In genomic region chr9:76044420-76044819, GRCh38 we compare ENCODE assay signal across 24 cellular contexts.
DNase-seq lines count a peak whose midpoint lies in the region; ATAC-seq and TF ChIP-seq lines count a peak whose summit lies in the region.
"Had no signal": no experiment of that assay in that cellular context is flagged by ENCODE, and none has a peak within 500 bp of the region (broad histone marks: within the 10 kb centered on the region; RNA-seq: fewer than 3 reads in every experiment).

No MANE protein-coding gene starts in this region.

- H3K36me3 ChIP-seq in HEK293 (ENCODE audit: control insufficient read depth in 2 of 2, insufficient read depth in 1 of 2, low read length in 2 of 2) (no peaks in the 10 kb centered on the region), brain microvascular endothelial cell (replicated peaks) (no peaks in the 10 kb centered on the region), left lung (no peaks in the 10 kb centered on the region), uterus (no peaks in the 10 kb centered on the region), PC-9 (ENCODE audit: low read depth) (no peaks in the 10 kb centered on the region)
- H3K36me3 ChIP-seq: esophagus squamous epithelium, neutrophil, suprapubic skin had no signal

- POLR2A ChIA-PET in HEK293 (lab: Yijun Ruan, JAX): no interaction called here
- POLR2A ChIA-PET in PC-9 (lab: Charles Lee; ENCODE audit: unreplicated experiment): interaction anchor here (0.5 to 0.6 kb wide), 2 partner anchors 18 to 1562 kb away, joined by 3 read pairs; no protein-coding TSS in a partner anchor

- peak; percentile 3 for DNase-seq in brain microvascular endothelial cell
- no peak for DNase-seq in left lung
- DNase-seq in Calu3: no peak
- DNase-seq in uterus: no peak
- no peak for DNase-seq in PC-9
- DNase-seq in stimulated activated naive CD8-positive, alpha-beta T cell treated with anti-CD3 and anti-CD28 coated beads, Interleukin-15, Interleukin-2, amounts not matched to agents 100 U/mL and 50 U/mL, for 24 hours: no peak
- DNase-seq: activated CD4-positive, alpha-beta T cell treated with anti-CD3 and anti-CD28 coated beads for 36 hours; activated CD8-positive, alpha-beta memory T cell treated with anti-CD3 and anti-CD28 coated beads for 24 hours; activated gamma-delta T cell; activated T-cell treated with anti-CD3 and anti-CD28 coated beads, Interleukin-2, amount 50 U/mL, for 1 hour; esophagus squamous epithelium; glutamatergic neuron; left colon; mesendoderm; NCI-H1092; NCI-H187; NCI-H526; stimulated activated CD4-positive, alpha-beta T cell treated with anti-CD3 and anti-CD28 coated beads, Interleukin-2, amount 100 ng/mL, for 24 hours; T-cell had no signal

- no peaks in the 10 kb centered on the region for H3K79me2 ChIP-seq in PC-9 (ENCODE audit: low read depth)

- H3F3A ChIP-seq in PC-9 (ENCODE audit: insufficient read depth, low read depth): no peaks in the 10 kb centered on the region

- H3K27ac Mint-ChIP-seq in Calu3 (ENCODE audit: unreplicated experiment): no peak overlapping the region
- H3K27ac Mint-ChIP-seq: activated CD4-positive, alpha-beta T cell treated with anti-CD3 and anti-CD28 coated beads for 36 hours; T-cell had no signal

- no peaks in the 10 kb centered on the region for H3K9me3 ChIP-seq in HEK293 (ENCODE audit: control insufficient read depth, insufficient read depth, low read depth, low read length)
- H3K9me3 ChIP-seq in left lung: no peaks in the 10 kb centered on the region
- H3K9me3 ChIP-seq in uterus: no peaks in the 10 kb centered on the region
- no peaks in the 10 kb centered on the region for H3K9me3 ChIP-seq in PC-9 (ENCODE audit: insufficient read depth, low read depth)
- H3K9me3 ChIP-seq: esophagus squamous epithelium, neutrophil, suprapubic skin had no signal

- peaks cover 4% of the 10 kb centered on the region for H3K36me3 Mint-ChIP-seq in Calu3 (ENCODE audit: insufficient read depth, unreplicated experiment)

- no peaks in the 10 kb centered on the region for H3K9me3 Mint-ChIP-seq in Calu3 (ENCODE audit: low read depth, unreplicated experiment)
- H3K9me3 Mint-ChIP-seq: T-cell had no signal

- H3K4me2 ChIP-seq in PC-9: no peak overlapping the region
- H3K4me2 ChIP-seq: smooth muscle cell had no signal

- in situ Hi-C loops in brain microvascular endothelial cell (cut with HindIII; ENCODE audit: low pct_ligation_motif_present, low sequenced_read_pairs): no loop called here

- no peak overlapping the region for H3K27ac ChIP-seq in HEK293 (ENCODE audit: extremely low read depth, low read depth, low read length)
- no peak overlapping the region for H3K27ac ChIP-seq in brain microvascular endothelial cell
- no peak overlapping the region for H3K27ac ChIP-seq in left lung
- no peak overlapping the region for H3K27ac ChIP-seq in uterus
- no peak overlapping the region for H3K27ac ChIP-seq in PC-9
- H3K27ac ChIP-seq: esophagus squamous epithelium, neutrophil, suprapubic skin had no signal

- no peak overlapping the region for H3K4me3 Mint-ChIP-seq in Calu3 (ENCODE audit: low read depth, unreplicated experiment)
- H3K4me3 Mint-ChIP-seq: activated CD4-positive, alpha-beta T cell treated with anti-CD3 and anti-CD28 coated beads for 36 hours; T-cell had no signal

- peak; percentile 52 for ATAC-seq in left lung
- ATAC-seq in stimulated activated naive CD8-positive, alpha-beta T cell treated with anti-CD3 and anti-CD28 coated beads, Interleukin-15, Interleukin-2, amounts not matched to agents 100 U/mL and 50 U/mL, for 24 hours: no peak
- ATAC-seq: activated CD4-positive, alpha-beta T cell treated with anti-CD3 and anti-CD28 coated beads for 36 hours; left colon; Panc1; T-cell had no signal

- H3K4me1 Mint-ChIP-seq in Calu3 (ENCODE audit: low read depth, unreplicated experiment): peaks cover 8% of the 10 kb centered on the region

- no TSS peak for BruUV-seq in Calu3 (replicated peaks; lab: Mats Ljungman, UMichigan)
- no TSS peak for BruUV-seq in PC-9 (replicated peaks; lab: Mats Ljungman, UMichigan)

- H3K9me2 ChIP-seq in PC-9 (ENCODE audit: insufficient read depth): no peaks in the 10 kb centered on the region

- no peak for TF ChIP-seq CTCF in HEK293 (tag by site-specific recombination; IDR thresholded peaks at IDR 0.05)
- TF ChIP-seq CTCF in brain microvascular endothelial cell (IDR thresholded peaks at IDR 0.05; ENCODE audit: low read depth, low read length, missing control alignments): no peak
- no peak for TF ChIP-seq CTCF in left lung (IDR thresholded peaks at IDR 0.05)
- TF ChIP-seq CTCF in Calu3 (IDR thresholded peaks at IDR 0.05; ENCODE audit: unreplicated experiment): no peak
- TF ChIP-seq CTCF in uterus (IDR thresholded peaks at IDR 0.05): no peak
- no peak for TF ChIP-seq CTCF in PC-9 (conservative IDR thresholded peaks at IDR 0.05)

- no peaks in the 10 kb centered on the region for H4K20me1 ChIP-seq in PC-9 (ENCODE audit: insufficient read depth)

- H3K4me1 ChIP-seq in HEK293 (ENCODE audit: control insufficient read depth, insufficient read depth, low read length) (no peaks in the 10 kb centered on the region), left lung (no peaks in the 10 kb centered on the region), uterus (no peaks in the 10 kb centered on the region), PC-9 (replicated peaks; ENCODE audit: insufficient read depth) (no peaks in the 10 kb centered on the region)
- H3K4me1 ChIP-seq: esophagus squamous epithelium, suprapubic skin had no signal

- H3K27me3 Mint-ChIP-seq in Calu3 (ENCODE audit: unreplicated experiment): no peaks in the 10 kb centered on the region
- H3K27me3 Mint-ChIP-seq: activated CD4-positive, alpha-beta T cell treated with anti-CD3 and anti-CD28 coated beads for 36 hours; T-cell had no signal

- H2AFZ ChIP-seq in PC-9: no peak overlapping the region

- CTCF ChIA-PET in HEK293 (lab: Yijun Ruan, JAX) (interaction anchor here (0.6 kb wide), 1 partner anchor 16 kb away, joined by 9 read pairs; no protein-coding TSS in a partner anchor), Calu3 (lab: Charles Lee) (no interaction called here), PC-9 (lab: Charles Lee) (no interaction called here)

- H3K4me3 ChIP-seq in HEK293 (ENCODE audit: low read depth, low read length): no peak overlapping the region
- H3K4me3 ChIP-seq in brain microvascular endothelial cell (ENCODE audit: low read depth, low read length): no peak overlapping the region
- no peak overlapping the region for H3K4me3 ChIP-seq in left lung
- no peak overlapping the region for H3K4me3 ChIP-seq in uterus
- no peak overlapping the region for H3K4me3 ChIP-seq in PC-9
- H3K4me3 ChIP-seq: esophagus squamous epithelium, smooth muscle cell, suprapubic skin had no signal

- TF ChIP-seq POLR2A in uterus (IDR thresholded peaks at IDR 0.05): no peak

- intact Hi-C loops in left lung (cut with DNase I): no loop called here
- intact Hi-C loops in Calu3 (cut with micrococcal nuclease; ENCODE audit: unreplicated experiment): loop anchor here (10.0 kb wide), 1 partner anchor 80 kb away; no protein-coding TSS in a partner anchor
- intact Hi-C loops in uterus (cut with DNase I; ENCODE audit: low total_unique reads): no loop called here
- intact Hi-C loops in PC-9 (cut with micrococcal nuclease; ENCODE audit: unreplicated experiment): no loop called here

- no peaks in the 10 kb centered on the region for H3K27me3 ChIP-seq in brain microvascular endothelial cell (replicated peaks)
- no peaks in the 10 kb centered on the region for H3K27me3 ChIP-seq in left lung
- H3K27me3 ChIP-seq in uterus: no peaks in the 10 kb centered on the region
- H3K27me3 ChIP-seq in PC-9 (ENCODE audit: insufficient read depth, low read depth): no peaks in the 10 kb centered on the region
- H3K27me3 ChIP-seq: esophagus squamous epithelium, neutrophil, suprapubic skin had no signal

TF ChIP-seq in HEK293, 187 proteins besides CTCF, POLR2A, EP300 and RAD21:
- TF ChIP-seq ZNF664 (tag by site-specific recombination; IDR thresholded peaks at IDR 0.05) (0 out of 2 replicates have a peak, but pooled peaks have one; percentile 7), ZNF404 (tag by site-specific recombination; IDR thresholded peaks at IDR 0.05) (no peak)
TF ChIP-seq in HEK293: peak in this region for 1.
